1 cellular context compared by ENCODE assay signal in the genomic region with DNA sequence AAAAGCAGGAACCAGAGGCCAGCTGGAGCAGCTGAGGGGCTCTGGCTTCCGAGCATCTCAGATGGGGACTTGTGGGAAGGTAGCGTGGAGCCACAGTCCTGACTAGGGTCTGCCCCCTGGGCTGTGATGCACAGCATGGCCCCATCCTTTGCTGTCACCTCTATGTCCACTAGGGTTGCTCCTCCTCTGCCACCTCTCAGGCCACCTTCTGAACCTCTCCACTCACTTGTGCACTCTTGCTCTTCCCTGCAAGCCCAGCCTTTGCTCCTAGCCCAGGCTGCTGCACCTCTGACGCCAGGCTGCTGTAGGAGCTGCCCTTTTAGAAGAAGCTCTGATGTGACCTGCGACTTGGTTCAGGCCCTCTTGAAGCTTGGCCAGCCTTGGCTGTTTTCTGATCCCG.
TF ChIP-seq lines count a peak whose summit lies in the region.

No MANE protein-coding gene starts in this region.

TF ChIP-seq in HCT116, 20 proteins besides CTCF, POLR2A, EP300 and RAD21 (continued from another document):
- no peak for TF ChIP-seq SP1 (IDR thresholded peaks at IDR 0.05; ENCODE audit: low read depth)
- TF ChIP-seq POLR2AphosphoS5 (IDR thresholded peaks at IDR 0.05; ENCODE audit: low read depth, low read length) = no peak
- no peak for TF ChIP-seq ELF1 (IDR thresholded peaks at IDR 0.05; ENCODE audit: borderline replicate concordance, low read depth)
- TF ChIP-seq SRF (IDR thresholded peaks at IDR 0.05; ENCODE audit: low read depth) = no peak
- no peak for TF ChIP-seq CEBPB (IDR thresholded peaks at IDR 0.05; ENCODE audit: low read depth)
- no peak for TF ChIP-seq ZNF274 (IDR thresholded peaks at IDR 0.05; ENCODE audit: low read depth, low read length)
- TF ChIP-seq TCF7L2 (IDR thresholded peaks at IDR 0.05; ENCODE audit: borderline replicate concordance, extremely low read depth, insufficient read depth, insufficient read length) = no peak
- TF ChIP-seq FOSL1 (IDR thresholded peaks at IDR 0.05; ENCODE audit: low read depth) = no peak
- TF ChIP-seq, protein P1, sequence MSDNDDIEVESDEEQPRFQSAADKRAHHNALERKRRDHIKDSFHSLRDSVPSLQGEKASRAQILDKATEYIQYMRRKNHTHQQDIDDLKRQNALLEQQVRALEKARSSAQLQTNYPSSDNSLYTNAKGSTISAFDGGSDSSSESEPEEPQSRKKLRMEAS (IDR thresholded peaks at IDR 0.05) = no peak
- TF ChIP-seq SIN3A (IDR thresholded peaks at IDR 0.05; ENCODE audit: low read depth) = no peak
- TF ChIP-seq EGR1 (IDR thresholded peaks at IDR 0.05; ENCODE audit: low read depth) = no peak
- TF ChIP-seq, protein P2, sequence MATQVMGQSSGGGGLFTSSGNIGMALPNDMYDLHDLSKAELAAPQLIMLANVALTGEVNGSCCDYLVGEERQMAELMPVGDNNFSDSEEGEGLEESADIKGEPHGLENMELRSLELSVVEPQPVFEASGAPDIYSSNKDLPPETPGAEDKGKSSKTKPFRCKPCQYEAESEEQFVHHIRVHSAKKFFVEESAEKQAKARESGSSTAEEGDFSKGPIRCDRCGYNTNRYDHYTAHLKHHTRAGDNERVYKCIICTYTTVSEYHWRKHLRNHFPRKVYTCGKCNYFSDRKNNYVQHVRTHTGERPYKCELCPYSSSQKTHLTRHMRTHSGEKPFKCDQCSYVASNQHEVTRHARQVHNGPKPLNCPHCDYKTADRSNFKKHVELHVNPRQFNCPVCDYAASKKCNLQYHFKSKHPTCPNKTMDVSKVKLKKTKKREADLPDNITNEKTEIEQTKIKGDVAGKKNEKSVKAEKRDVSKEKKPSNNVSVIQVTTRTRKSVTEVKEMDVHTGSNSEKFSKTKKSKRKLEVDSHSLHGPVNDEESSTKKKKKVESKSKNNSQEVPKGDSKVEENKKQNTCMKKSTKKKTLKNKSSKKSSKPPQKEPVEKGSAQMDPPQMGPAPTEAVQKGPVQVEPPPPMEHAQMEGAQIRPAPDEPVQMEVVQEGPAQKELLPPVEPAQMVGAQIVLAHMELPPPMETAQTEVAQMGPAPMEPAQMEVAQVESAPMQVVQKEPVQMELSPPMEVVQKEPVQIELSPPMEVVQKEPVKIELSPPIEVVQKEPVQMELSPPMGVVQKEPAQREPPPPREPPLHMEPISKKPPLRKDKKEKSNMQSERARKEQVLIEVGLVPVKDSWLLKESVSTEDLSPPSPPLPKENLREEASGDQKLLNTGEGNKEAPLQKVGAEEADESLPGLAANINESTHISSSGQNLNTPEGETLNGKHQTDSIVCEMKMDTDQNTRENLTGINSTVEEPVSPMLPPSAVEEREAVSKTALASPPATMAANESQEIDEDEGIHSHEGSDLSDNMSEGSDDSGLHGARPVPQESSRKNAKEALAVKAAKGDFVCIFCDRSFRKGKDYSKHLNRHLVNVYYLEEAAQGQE (IDR thresholded peaks at IDR 0.05; ENCODE audit: low read depth) = no peak
- TF ChIP-seq, protein P3, sequence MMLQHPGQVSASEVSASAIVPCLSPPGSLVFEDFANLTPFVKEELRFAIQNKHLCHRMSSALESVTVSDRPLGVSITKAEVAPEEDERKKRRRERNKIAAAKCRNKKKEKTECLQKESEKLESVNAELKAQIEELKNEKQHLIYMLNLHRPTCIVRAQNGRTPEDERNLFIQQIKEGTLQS (IDR thresholded peaks at IDR 0.05) = no peak
- no peak for TF ChIP-seq YY1 (IDR thresholded peaks at IDR 0.05; ENCODE audit: extremely low read depth, insufficient replicate concordance, low read depth, low read length)
- no peak for TF ChIP-seq EZH2phosphoT487 (IDR thresholded peaks at IDR 0.05; ENCODE audit: borderline replicate concordance)
- TF ChIP-seq JUND (IDR thresholded peaks at IDR 0.05) = no peak
- TF ChIP-seq EZH2 (IDR thresholded peaks at IDR 0.05) = no peak
- no peak for TF ChIP-seq ZFX (IDR thresholded peaks at IDR 0.05)
